ENCODE assay signal across 7 cellular contexts in the genomic region with DNA sequence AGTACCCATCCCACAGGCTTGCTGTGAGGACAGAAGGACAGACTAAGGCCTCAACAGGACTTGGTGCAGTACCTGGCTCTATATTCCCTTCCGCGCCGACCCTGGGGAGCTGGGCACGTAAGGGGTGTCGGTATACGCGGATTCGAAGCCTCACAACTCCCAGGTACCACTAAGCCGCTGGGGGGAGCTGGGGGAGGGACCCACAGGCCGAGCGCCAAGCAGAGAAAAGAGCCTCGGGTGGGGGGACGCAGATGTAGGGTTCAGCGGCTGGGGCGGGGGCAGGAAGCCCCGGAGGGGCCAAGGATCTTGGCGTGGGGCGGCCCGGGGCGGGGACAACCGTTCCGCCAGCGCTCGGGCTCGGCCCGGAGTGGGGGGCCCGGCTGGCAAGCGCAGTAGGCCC.
DNase-seq lines count a peak whose midpoint lies in the region; ATAC-seq lines count a peak whose summit lies in the region.

No MANE protein-coding gene starts in this region.

- H3K36me3 Mint-ChIP-seq in activated naive CD8-positive, alpha-beta T cell treated with anti-CD3 and anti-CD28 coated beads, Interleukin-2, amount 50 U/mL, for 24 hours (ENCODE audit: low read depth), result peaks cover 27% of the 10 kb centered on the region

- no peaks in the 10 kb centered on the region for H3K9me3 Mint-ChIP-seq in activated naive CD8-positive, alpha-beta T cell treated with anti-CD3 and anti-CD28 coated beads, Interleukin-2, amount 50 U/mL, for 24 hours

- H3K27me3 Mint-ChIP-seq in activated naive CD8-positive, alpha-beta T cell treated with anti-CD3 and anti-CD28 coated beads, Interleukin-2, amount 50 U/mL, for 24 hours, result peaks cover 9% of the 10 kb centered on the region

- ATAC-seq in GM18868 (IDR thresholded peaks at IDR 0.05; ENCODE audit: unreplicated experiment) (peak; percentile 13), HG02885 (IDR thresholded peaks at IDR 0.05; ENCODE audit: poor library complexity, unreplicated experiment) (peak; percentile 13)
- ATAC-seq in activated naive CD8-positive, alpha-beta T cell treated with anti-CD3 and anti-CD28 coated beads, Interleukin-2, amount 50 U/mL, for 24 hours, result no peak

- DNase-seq in SJCRH30 (peak in 1 of 2 experiments; percentile 28), hepatic stellate cell (ENCODE audit: low spot score) (peak; percentile 25), skeletal muscle cell (ENCODE audit: low read depth) (no peak), NCI-H1436 (lab: John Stamatoyannopoulos, UW) (no peak)
- DNase-seq in activated naive CD8-positive, alpha-beta T cell treated with anti-CD3 and anti-CD28 coated beads, Interleukin-2, amount 50 U/mL, for 24 hours, result peak; percentile 42

- peak overlapping the region; percentile 84 for H3K27ac Mint-ChIP-seq in activated naive CD8-positive, alpha-beta T cell treated with anti-CD3 and anti-CD28 coated beads, Interleukin-2, amount 50 U/mL, for 24 hours

- peaks cover 3% of the 10 kb centered on the region; the same call in 1 of the 2 replicates for H3K4me1 ChIP-seq in SJCRH30

- H3K4me1 Mint-ChIP-seq in activated naive CD8-positive, alpha-beta T cell treated with anti-CD3 and anti-CD28 coated beads, Interleukin-2, amount 50 U/mL, for 24 hours, result peaks cover 46% of the 10 kb centered on the region

- H3K27me3 ChIP-seq in SJCRH30, result peaks cover under 1% of the 10 kb centered on the region; the same call in 1 of the 2 replicates

- H3K36me3 ChIP-seq in SJCRH30, result peaks cover 16% of the 10 kb centered on the region

- peak overlapping the region; percentile 94 for H3K4me3 Mint-ChIP-seq in activated naive CD8-positive, alpha-beta T cell treated with anti-CD3 and anti-CD28 coated beads, Interleukin-2, amount 50 U/mL, for 24 hours

- H3K4me3 ChIP-seq in SJCRH30 (peak overlapping the region; percentile 97), skeletal muscle cell (ENCODE audit: low read depth, low read length) (peak overlapping the region; percentile 66)

- no peaks in the 10 kb centered on the region for H3K9me3 ChIP-seq in SJCRH30 (replicated peaks)

- H3K27ac ChIP-seq in SJCRH30, result peak overlapping the region; percentile 68; the same call in 1 of the 2 replicates

Comparison
In these comparisons a context has a peak if more than half of its experiments do, and no peak if none do; other contexts are left out.
1. DNase-seq: peak in activated naive CD8-positive, alpha-beta T cell treated with anti-CD3 and anti-CD28 coated beads, Interleukin-2, amount 50 U/mL, for 24 hours (single experiment) and hepatic stellate cell (single experiment); none in skeletal muscle cell (single experiment) and NCI-H1436 (single experiment).